ENCODE assay signal across 1 cellular context in the genomic region with DNA sequence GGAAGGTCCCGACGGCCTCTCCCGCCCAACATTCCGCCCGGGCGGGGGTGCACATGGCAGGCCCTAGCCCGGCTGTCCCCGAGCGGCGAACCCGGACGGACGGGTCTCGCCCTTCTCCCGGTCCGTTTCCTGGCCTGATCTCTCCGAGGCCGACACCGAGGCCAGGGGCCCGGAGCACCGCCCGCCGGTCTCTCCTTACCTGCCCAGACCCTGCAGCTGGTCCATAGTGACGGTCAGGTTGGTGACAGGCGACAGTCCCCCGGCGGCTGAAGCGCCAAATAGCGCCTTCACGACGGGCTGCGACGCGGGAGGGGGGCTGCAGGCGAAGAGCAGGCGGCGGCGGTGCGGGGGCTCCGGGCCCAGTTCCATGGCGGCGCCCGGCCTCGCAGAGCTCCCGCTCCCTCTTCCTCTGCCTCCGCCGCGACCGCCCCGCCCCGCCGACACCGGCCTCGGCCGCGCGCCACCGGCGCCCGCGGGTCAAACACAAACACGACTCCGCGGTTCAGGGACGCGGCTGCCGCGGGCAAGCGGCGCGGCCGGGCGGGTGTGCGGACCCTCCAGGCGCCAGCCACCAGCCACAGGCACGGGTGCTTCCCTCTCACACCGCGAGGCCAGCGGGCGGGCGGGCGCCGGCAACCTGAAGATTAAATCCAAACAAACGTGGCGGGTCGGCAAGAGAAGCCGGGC.
TF ChIP-seq lines count a peak whose summit lies in the region.

No MANE protein-coding gene starts in this region.

TF ChIP-seq in HepG2, 621 proteins besides CTCF, POLR2A, EP300 and RAD21 (continued from another document and continues in another):
- TF ChIP-seq, protein P1, sequence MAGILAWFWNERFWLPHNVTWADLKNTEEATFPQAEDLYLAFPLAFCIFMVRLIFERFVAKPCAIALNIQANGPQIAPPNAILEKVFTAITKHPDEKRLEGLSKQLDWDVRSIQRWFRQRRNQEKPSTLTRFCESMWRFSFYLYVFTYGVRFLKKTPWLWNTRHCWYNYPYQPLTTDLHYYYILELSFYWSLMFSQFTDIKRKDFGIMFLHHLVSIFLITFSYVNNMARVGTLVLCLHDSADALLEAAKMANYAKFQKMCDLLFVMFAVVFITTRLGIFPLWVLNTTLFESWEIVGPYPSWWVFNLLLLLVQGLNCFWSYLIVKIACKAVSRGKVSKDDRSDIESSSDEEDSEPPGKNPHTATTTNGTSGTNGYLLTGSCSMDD (CRISPR knock-in tag; IDR thresholded peaks at IDR 0.05) = no peak
- TF ChIP-seq, protein P2, sequence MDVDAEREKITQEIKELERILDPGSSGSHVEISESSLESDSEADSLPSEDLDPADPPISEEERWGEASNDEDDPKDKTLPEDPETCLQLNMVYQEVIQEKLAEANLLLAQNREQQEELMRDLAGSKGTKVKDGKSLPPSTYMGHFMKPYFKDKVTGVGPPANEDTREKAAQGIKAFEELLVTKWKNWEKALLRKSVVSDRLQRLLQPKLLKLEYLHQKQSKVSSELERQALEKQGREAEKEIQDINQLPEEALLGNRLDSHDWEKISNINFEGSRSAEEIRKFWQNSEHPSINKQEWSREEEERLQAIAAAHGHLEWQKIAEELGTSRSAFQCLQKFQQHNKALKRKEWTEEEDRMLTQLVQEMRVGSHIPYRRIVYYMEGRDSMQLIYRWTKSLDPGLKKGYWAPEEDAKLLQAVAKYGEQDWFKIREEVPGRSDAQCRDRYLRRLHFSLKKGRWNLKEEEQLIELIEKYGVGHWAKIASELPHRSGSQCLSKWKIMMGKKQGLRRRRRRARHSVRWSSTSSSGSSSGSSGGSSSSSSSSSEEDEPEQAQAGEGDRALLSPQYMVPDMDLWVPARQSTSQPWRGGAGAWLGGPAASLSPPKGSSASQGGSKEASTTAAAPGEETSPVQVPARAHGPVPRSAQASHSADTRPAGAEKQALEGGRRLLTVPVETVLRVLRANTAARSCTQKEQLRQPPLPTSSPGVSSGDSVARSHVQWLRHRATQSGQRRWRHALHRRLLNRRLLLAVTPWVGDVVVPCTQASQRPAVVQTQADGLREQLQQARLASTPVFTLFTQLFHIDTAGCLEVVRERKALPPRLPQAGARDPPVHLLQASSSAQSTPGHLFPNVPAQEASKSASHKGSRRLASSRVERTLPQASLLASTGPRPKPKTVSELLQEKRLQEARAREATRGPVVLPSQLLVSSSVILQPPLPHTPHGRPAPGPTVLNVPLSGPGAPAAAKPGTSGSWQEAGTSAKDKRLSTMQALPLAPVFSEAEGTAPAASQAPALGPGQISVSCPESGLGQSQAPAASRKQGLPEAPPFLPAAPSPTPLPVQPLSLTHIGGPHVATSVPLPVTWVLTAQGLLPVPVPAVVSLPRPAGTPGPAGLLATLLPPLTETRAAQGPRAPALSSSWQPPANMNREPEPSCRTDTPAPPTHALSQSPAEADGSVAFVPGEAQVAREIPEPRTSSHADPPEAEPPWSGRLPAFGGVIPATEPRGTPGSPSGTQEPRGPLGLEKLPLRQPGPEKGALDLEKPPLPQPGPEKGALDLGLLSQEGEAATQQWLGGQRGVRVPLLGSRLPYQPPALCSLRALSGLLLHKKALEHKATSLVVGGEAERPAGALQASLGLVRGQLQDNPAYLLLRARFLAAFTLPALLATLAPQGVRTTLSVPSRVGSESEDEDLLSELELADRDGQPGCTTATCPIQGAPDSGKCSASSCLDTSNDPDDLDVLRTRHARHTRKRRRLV (CRISPR knock-in tag; IDR thresholded peaks at IDR 0.05) = no peak
- TF ChIP-seq, protein P3, sequence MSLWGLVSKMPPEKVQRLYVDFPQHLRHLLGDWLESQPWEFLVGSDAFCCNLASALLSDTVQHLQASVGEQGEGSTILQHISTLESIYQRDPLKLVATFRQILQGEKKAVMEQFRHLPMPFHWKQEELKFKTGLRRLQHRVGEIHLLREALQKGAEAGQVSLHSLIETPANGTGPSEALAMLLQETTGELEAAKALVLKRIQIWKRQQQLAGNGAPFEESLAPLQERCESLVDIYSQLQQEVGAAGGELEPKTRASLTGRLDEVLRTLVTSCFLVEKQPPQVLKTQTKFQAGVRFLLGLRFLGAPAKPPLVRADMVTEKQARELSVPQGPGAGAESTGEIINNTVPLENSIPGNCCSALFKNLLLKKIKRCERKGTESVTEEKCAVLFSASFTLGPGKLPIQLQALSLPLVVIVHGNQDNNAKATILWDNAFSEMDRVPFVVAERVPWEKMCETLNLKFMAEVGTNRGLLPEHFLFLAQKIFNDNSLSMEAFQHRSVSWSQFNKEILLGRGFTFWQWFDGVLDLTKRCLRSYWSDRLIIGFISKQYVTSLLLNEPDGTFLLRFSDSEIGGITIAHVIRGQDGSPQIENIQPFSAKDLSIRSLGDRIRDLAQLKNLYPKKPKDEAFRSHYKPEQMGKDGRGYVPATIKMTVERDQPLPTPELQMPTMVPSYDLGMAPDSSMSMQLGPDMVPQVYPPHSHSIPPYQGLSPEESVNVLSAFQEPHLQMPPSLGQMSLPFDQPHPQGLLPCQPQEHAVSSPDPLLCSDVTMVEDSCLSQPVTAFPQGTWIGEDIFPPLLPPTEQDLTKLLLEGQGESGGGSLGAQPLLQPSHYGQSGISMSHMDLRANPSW (CRISPR knock-in tag; IDR thresholded peaks at IDR 0.05; ENCODE audit: borderline replicate concordance) = no peak
- 0 out of 2 replicates have a peak, but pooled peaks have one; percentile 23 for TF ChIP-seq ESRRA (CRISPR knock-in tag; IDR thresholded peaks at IDR 0.05; ENCODE audit: low read depth)
- TF ChIP-seq, protein P4, sequence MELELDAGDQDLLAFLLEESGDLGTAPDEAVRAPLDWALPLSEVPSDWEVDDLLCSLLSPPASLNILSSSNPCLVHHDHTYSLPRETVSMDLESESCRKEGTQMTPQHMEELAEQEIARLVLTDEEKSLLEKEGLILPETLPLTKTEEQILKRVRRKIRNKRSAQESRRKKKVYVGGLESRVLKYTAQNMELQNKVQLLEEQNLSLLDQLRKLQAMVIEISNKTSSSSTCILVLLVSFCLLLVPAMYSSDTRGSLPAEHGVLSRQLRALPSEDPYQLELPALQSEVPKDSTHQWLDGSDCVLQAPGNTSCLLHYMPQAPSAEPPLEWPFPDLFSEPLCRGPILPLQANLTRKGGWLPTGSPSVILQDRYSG (CRISPR knock-in tag; IDR thresholded peaks at IDR 0.05) = no peak
- TF ChIP-seq YEATS4 (CRISPR knock-in tag; IDR thresholded peaks at IDR 0.05; ENCODE audit: borderline replicate concordance) = peak; percentile 45; the same call in 1 of the 2 replicates
- no peak for TF ChIP-seq ZEB1 (IDR thresholded peaks at IDR 0.05; ENCODE audit: insufficient replicate concordance, low read depth)
- no peak for TF ChIP-seq ZNF224 (CRISPR knock-in tag; IDR thresholded peaks at IDR 0.05)
- TF ChIP-seq ZNF562 (CRISPR knock-in tag; IDR thresholded peaks at IDR 0.05; ENCODE audit: borderline replicate concordance) = no peak
- TF ChIP-seq MED13 (CRISPR knock-in tag; IDR thresholded peaks at IDR 0.05) = no peak
- TF ChIP-seq, protein P5, sequence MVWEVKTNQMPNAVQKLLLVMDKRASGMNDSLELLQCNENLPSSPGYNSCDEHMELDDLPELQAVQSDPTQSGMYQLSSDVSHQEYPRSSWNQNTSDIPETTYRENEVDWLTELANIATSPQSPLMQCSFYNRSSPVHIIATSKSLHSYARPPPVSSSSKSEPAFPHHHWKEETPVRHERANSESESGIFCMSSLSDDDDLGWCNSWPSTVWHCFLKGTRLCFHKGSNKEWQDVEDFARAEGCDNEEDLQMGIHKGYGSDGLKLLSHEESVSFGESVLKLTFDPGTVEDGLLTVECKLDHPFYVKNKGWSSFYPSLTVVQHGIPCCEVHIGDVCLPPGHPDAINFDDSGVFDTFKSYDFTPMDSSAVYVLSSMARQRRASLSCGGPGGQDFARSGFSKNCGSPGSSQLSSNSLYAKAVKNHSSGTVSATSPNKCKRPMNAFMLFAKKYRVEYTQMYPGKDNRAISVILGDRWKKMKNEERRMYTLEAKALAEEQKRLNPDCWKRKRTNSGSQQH (CRISPR knock-in tag; IDR thresholded peaks at IDR 0.05; ENCODE audit: low read depth) = no peak
- peak; percentile 50; the same call in 1 of the 2 replicates for TF ChIP-seq ZNF773 (CRISPR knock-in tag; IDR thresholded peaks at IDR 0.05; ENCODE audit: borderline replicate concordance)
- TF ChIP-seq, protein P6, sequence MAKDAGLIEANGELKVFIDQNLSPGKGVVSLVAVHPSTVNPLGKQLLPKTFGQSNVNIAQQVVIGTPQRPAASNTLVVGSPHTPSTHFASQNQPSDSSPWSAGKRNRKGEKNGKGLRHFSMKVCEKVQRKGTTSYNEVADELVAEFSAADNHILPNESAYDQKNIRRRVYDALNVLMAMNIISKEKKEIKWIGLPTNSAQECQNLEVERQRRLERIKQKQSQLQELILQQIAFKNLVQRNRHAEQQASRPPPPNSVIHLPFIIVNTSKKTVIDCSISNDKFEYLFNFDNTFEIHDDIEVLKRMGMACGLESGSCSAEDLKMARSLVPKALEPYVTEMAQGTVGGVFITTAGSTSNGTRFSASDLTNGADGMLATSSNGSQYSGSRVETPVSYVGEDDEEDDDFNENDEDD (CRISPR knock-in tag; IDR thresholded peaks at IDR 0.05; ENCODE audit: borderline replicate concordance) = no peak
- no peak for TF ChIP-seq ZNF605 (CRISPR knock-in tag; IDR thresholded peaks at IDR 0.05)
- TF ChIP-seq PCBP2 (optimal IDR thresholded peaks at IDR 0.05; ENCODE audit: low read depth, low read length, poor library complexity, severe bottlenecking) = no peak
- no peak for TF ChIP-seq RNF2 (conservative IDR thresholded peaks at IDR 0.05; ENCODE audit: low read depth)
- TF ChIP-seq TAF1 (CRISPR knock-in tag; IDR thresholded peaks at IDR 0.05) = no peak
- TF ChIP-seq, protein P7, sequence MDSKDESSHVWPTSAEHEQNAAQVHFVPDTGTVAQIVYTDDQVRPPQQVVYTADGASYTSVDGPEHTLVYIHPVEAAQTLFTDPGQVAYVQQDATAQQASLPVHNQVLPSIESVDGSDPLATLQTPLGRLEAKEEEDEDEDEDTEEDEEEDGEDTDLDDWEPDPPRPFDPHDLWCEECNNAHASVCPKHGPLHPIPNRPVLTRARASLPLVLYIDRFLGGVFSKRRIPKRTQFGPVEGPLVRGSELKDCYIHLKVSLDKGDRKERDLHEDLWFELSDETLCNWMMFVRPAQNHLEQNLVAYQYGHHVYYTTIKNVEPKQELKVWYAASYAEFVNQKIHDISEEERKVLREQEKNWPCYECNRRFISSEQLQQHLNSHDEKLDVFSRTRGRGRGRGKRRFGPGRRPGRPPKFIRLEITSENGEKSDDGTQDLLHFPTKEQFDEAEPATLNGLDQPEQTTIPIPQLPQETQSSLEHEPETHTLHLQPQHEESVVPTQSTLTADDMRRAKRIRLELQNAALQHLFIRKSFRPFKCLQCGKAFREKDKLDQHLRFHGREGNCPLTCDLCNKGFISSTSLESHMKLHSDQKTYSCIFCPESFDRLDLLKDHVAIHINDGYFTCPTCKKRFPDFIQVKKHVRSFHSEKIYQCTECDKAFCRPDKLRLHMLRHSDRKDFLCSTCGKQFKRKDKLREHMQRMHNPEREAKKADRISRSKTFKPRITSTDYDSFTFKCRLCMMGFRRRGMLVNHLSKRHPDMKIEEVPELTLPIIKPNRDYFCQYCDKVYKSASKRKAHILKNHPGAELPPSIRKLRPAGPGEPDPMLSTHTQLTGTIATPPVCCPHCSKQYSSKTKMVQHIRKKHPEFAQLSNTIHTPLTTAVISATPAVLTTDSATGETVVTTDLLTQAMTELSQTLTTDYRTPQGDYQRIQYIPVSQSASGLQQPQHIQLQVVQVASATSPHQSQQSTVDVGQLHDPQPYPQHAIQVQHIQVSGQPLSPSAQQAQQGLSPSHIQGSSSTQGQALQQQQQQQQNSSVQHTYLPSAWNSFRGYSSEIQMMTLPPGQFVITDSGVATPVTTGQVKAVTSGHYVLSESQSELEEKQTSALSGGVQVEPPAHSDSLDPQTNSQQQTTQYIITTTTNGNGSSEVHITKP (CRISPR knock-in tag; IDR thresholded peaks at IDR 0.05; ENCODE audit: low read depth) = no peak
- no peak for TF ChIP-seq SIX4 (CRISPR knock-in tag; IDR thresholded peaks at IDR 0.05)
- no peak for TF ChIP-seq ZNF724P (CRISPR knock-in tag; IDR thresholded peaks at IDR 0.05; ENCODE audit: borderline replicate concordance)
- no peak for TF ChIP-seq RCOR2 (CRISPR knock-in tag; IDR thresholded peaks at IDR 0.05)
- TF ChIP-seq, protein P8, sequence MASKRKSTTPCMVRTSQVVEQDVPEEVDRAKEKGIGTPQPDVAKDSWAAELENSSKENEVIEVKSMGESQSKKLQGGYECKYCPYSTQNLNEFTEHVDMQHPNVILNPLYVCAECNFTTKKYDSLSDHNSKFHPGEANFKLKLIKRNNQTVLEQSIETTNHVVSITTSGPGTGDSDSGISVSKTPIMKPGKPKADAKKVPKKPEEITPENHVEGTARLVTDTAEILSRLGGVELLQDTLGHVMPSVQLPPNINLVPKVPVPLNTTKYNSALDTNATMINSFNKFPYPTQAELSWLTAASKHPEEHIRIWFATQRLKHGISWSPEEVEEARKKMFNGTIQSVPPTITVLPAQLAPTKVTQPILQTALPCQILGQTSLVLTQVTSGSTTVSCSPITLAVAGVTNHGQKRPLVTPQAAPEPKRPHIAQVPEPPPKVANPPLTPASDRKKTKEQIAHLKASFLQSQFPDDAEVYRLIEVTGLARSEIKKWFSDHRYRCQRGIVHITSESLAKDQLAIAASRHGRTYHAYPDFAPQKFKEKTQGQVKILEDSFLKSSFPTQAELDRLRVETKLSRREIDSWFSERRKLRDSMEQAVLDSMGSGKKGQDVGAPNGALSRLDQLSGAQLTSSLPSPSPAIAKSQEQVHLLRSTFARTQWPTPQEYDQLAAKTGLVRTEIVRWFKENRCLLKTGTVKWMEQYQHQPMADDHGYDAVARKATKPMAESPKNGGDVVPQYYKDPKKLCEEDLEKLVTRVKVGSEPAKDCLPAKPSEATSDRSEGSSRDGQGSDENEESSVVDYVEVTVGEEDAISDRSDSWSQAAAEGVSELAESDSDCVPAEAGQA (IDR thresholded peaks at IDR 0.05; ENCODE audit: low read depth) = no peak
- TF ChIP-seq, protein P8 (CRISPR knock-in tag; IDR thresholded peaks at IDR 0.05; ENCODE audit: borderline replicate concordance) = no peak
- TF ChIP-seq KLF12 (CRISPR knock-in tag; IDR thresholded peaks at IDR 0.05; ENCODE audit: borderline replicate concordance) = no peak
- TF ChIP-seq ZNF790 (CRISPR knock-in tag; IDR thresholded peaks at IDR 0.05; ENCODE audit: borderline replicate concordance) = no peak; the same call in 1 of the 2 replicates
- peak; percentile 82; the same call in 1 of the 2 replicates for TF ChIP-seq SALL2 (CRISPR knock-in tag; IDR thresholded peaks at IDR 0.05)
- TF ChIP-seq ZNF441 (CRISPR knock-in tag; IDR thresholded peaks at IDR 0.05; ENCODE audit: borderline replicate concordance) = no peak
